In genomic region chr2:174750923-174751441, GRCh38 we compare ENCODE assay signal across 9 cellular contexts. TPM values are rescaled to one million over a fixed set of nuclear protein-coding genes. Genes with fewer than 3 reads are reported as not detected.
DNase-seq lines count a peak whose midpoint lies in the region; ATAC-seq lines count a peak whose summit lies in the region.
"Had no signal": no experiment of that assay in that cellular context is flagged by ENCODE, and none has a peak within 500 bp of the region (broad histone marks: within the 10 kb centered on the region; RNA-seq: fewer than 3 reads in every experiment).

No MANE protein-coding gene starts in this region.

- peaks cover 31% of the 10 kb centered on the region for H3K4me1 Mint-ChIP-seq in activated CD4-positive, alpha-beta T cell treated with anti-CD3 and anti-CD28 coated beads, Interleukin-2, amount 10 ng/mL, durations not matched to agents 24 days and 14 days

- no peak overlapping the region for H3K27ac ChIP-seq in caudate nucleus (ENCODE audit: low read depth, low read length)
- H3K27ac ChIP-seq: 22Rv1 had no signal

- H3K9me3 Mint-ChIP-seq in activated CD4-positive, alpha-beta T cell treated with anti-CD3 and anti-CD28 coated beads, Interleukin-2, amount 10 ng/mL, durations not matched to agents 24 days and 14 days: no peaks in the 10 kb centered on the region

- peak; percentile 52 for ATAC-seq in HG02981 (IDR thresholded peaks at IDR 0.05; ENCODE audit: unreplicated experiment)

- intact Hi-C loops in activated CD4-positive, alpha-beta T cell treated with anti-CD3 and anti-CD28 coated beads, Interleukin-2, amount 10 ng/mL, durations not matched to agents 24 days and 14 days (cut with micrococcal nuclease): loop anchor here (1.0 to 5.0 kb wide), 5 partner anchors 34 to 531 kb away; partner anchors contain the start of genes ATF2 and WIPF1

- H3K27ac Mint-ChIP-seq in activated CD4-positive, alpha-beta T cell treated with anti-CD3 and anti-CD28 coated beads, Interleukin-2, amount 10 ng/mL, durations not matched to agents 24 days and 14 days: peak overlapping the region; percentile 80

- H3K4me3 Mint-ChIP-seq in activated CD4-positive, alpha-beta T cell treated with anti-CD3 and anti-CD28 coated beads, Interleukin-2, amount 10 ng/mL, durations not matched to agents 24 days and 14 days: peak overlapping the region; percentile 65

- DNase-seq in NOMO-1 (lab: John Stamatoyannopoulos, UW; ENCODE audit: unreplicated experiment in 2 of 2) (peak; percentile 1 to 42), NOMO-1 treated with dmso at 0.1 percent for 144 hours (lab: John Stamatoyannopoulos, UW; ENCODE audit: unreplicated experiment) (no peak), caudate nucleus (lab: John Stamatoyannopoulos, UW) (no peak), amniotic stem cell (lab: John Stamatoyannopoulos, UW) (no peak), HuH-7.5 (ENCODE audit: low spot score) (no peak)
- DNase-seq in activated CD4-positive, alpha-beta T cell treated with anti-CD3 and anti-CD28 coated beads, Interleukin-2, amount 10 ng/mL, durations not matched to agents 24 days and 14 days: peak; percentile 85
- peak; percentile 42 for DNase-seq in stimulated activated CD8-positive, alpha-beta memory T cell treated with anti-CD3 and anti-CD28 coated beads, Interleukin-4, amount 100 ng/mL, for 48 hours

- H3K27me3 Mint-ChIP-seq in activated CD4-positive, alpha-beta T cell treated with anti-CD3 and anti-CD28 coated beads, Interleukin-2, amount 10 ng/mL, durations not matched to agents 24 days and 14 days: peaks cover 10% of the 10 kb centered on the region

- H3K36me3 Mint-ChIP-seq in activated CD4-positive, alpha-beta T cell treated with anti-CD3 and anti-CD28 coated beads, Interleukin-2, amount 10 ng/mL, durations not matched to agents 24 days and 14 days (ENCODE audit: low read depth): no peaks in the 10 kb centered on the region

RNA-seq across cellular contexts. Expression of gene CHRNA1, which starts 13.3 kb away (rescaled TPM):
- not detected in 2 replicates for total RNA-seq in activated CD4-positive, alpha-beta T cell treated with anti-CD3 and anti-CD28 coated beads, Interleukin-2, amount 10 ng/mL, durations not matched to agents 24 days and 14 days

Comparison
In these comparisons a context has a peak if more than half of its experiments do, and no peak if none do; other contexts are left out.
1. DNase-seq: peak in NOMO-1 (2 of 2), activated CD4-positive, alpha-beta T cell treated with anti-CD3 and anti-CD28 coated beads, Interleukin-2, amount 10 ng/mL, durations not matched to agents 24 days and 14 days (single experiment) and stimulated activated CD8-positive, alpha-beta memory T cell treated with anti-CD3 and anti-CD28 coated beads, Interleukin-4, amount 100 ng/mL, for 48 hours (single experiment); none in NOMO-1 treated with dmso at 0.1 percent for 144 hours (single experiment), caudate nucleus (0 of 61), amniotic stem cell (single experiment) and HuH-7.5 (single experiment).